8 cellular contexts compared by ENCODE assay signal in the genomic region with DNA sequence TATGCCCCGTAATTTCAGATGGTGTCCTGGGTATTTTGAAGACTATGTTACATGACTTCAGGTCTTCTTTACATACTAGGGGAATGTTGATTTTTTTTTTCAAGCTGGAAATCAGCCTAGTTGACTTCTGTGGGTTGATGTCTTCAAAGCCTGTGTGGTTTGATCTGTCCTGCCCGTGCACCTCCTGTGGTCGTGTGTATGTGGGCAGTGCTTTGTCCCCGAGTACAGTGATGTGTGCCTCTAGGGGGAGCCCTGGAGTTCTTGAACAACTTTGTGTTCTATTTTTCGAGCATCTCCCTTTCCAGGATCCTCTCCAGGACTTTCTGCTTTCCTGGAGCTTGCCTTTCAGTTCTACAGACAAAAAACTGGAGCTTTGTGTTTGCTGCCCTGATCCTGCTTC. TPM values are rescaled to one million over a fixed set of nuclear protein-coding genes. Genes with fewer than 3 reads are reported as not detected.
DNase-seq lines count a peak whose midpoint lies in the region; ATAC-seq and TF ChIP-seq lines count a peak whose summit lies in the region.

No MANE protein-coding gene starts in this region.

- peak; percentile 61 for TF ChIP-seq CTCF in fibroblast of mammary gland (conservative IDR thresholded peaks at IDR 0.05; ENCODE audit: control insufficient read depth, insufficient read depth, low read depth, low read length)

- no peaks in the 10 kb centered on the region for H3K27me3 ChIP-seq in NT2/D1 (ENCODE audit: insufficient read depth, insufficient read length)

- no peak overlapping the region for H3K27ac Mint-ChIP-seq in activated CD4-positive, alpha-beta memory T cell treated with anti-CD3 and anti-CD28 coated beads for 36 hours
- H3K27ac Mint-ChIP-seq in activated CD4-positive, alpha-beta memory T cell treated with anti-CD3 and anti-CD28 coated beads, Interleukin-2, amount 10 ng/mL, durations not matched to agents 7 days and 5 days, result no peak overlapping the region

- H3K9me3 ChIP-seq in NT2/D1 (ENCODE audit: insufficient read depth, low read length), result peaks cover 54% of the 10 kb centered on the region

- POLR2A ChIA-PET in activated CD4-positive, alpha-beta memory T cell treated with anti-CD3 and anti-CD28 coated beads for 36 hours (lab: Charles Lee), result no interaction called here
- POLR2A ChIA-PET in activated CD4-positive, alpha-beta memory T cell treated with anti-CD3 and anti-CD28 coated beads, Interleukin-2, amount 10 ng/mL, durations not matched to agents 7 days and 5 days (lab: Charles Lee), result no interaction called here

- H3K36me3 Mint-ChIP-seq in activated CD4-positive, alpha-beta memory T cell treated with anti-CD3 and anti-CD28 coated beads for 36 hours, result peaks cover 69% of the 10 kb centered on the region
- H3K36me3 Mint-ChIP-seq in activated CD4-positive, alpha-beta memory T cell treated with anti-CD3 and anti-CD28 coated beads, Interleukin-2, amount 10 ng/mL, durations not matched to agents 7 days and 5 days (ENCODE audit: low read depth), result peaks cover 30% of the 10 kb centered on the region

- no peak overlapping the region for H3K4me3 Mint-ChIP-seq in activated CD4-positive, alpha-beta memory T cell treated with anti-CD3 and anti-CD28 coated beads for 36 hours
- H3K4me3 Mint-ChIP-seq in activated CD4-positive, alpha-beta memory T cell treated with anti-CD3 and anti-CD28 coated beads, Interleukin-2, amount 10 ng/mL, durations not matched to agents 7 days and 5 days, result no peak overlapping the region

- H3K9me3 Mint-ChIP-seq in activated CD4-positive, alpha-beta memory T cell treated with anti-CD3 and anti-CD28 coated beads for 36 hours, result peaks cover 29% of the 10 kb centered on the region
- H3K9me3 Mint-ChIP-seq in activated CD4-positive, alpha-beta memory T cell treated with anti-CD3 and anti-CD28 coated beads, Interleukin-2, amount 10 ng/mL, durations not matched to agents 7 days and 5 days, result peaks cover 48% of the 10 kb centered on the region

- CTCF ChIA-PET in activated CD4-positive, alpha-beta memory T cell treated with anti-CD3 and anti-CD28 coated beads for 36 hours (lab: Charles Lee), result interaction anchor here (0.6 to 1.2 kb wide), 3 partner anchors 10 to 1039 kb away, joined by 3 to 4 read pairs (median 3); no protein-coding TSS in a partner anchor
- CTCF ChIA-PET in activated CD4-positive, alpha-beta memory T cell treated with anti-CD3 and anti-CD28 coated beads, Interleukin-2, amount 10 ng/mL, durations not matched to agents 7 days and 5 days (lab: Charles Lee), result no interaction called here

- intact Hi-C loops in activated CD4-positive, alpha-beta memory T cell treated with anti-CD3 and anti-CD28 coated beads for 36 hours (cut with micrococcal nuclease), result no loop called here

- H3K4me1 ChIP-seq in NT2/D1 (ENCODE audit: insufficient read depth, insufficient read length), result no peaks in the 10 kb centered on the region

- H3K4me1 Mint-ChIP-seq in activated CD4-positive, alpha-beta memory T cell treated with anti-CD3 and anti-CD28 coated beads for 36 hours (ENCODE audit: low read depth), result peaks cover 5% of the 10 kb centered on the region
- no peaks in the 10 kb centered on the region for H3K4me1 Mint-ChIP-seq in activated CD4-positive, alpha-beta memory T cell treated with anti-CD3 and anti-CD28 coated beads, Interleukin-2, amount 10 ng/mL, durations not matched to agents 7 days and 5 days

- H3K4me3 ChIP-seq in NT2/D1 (ENCODE audit: insufficient read length, low read depth) (no peak overlapping the region), fibroblast of mammary gland (ENCODE audit: control insufficient read depth, low read depth, low read length) (no peak overlapping the region)

- no peak overlapping the region for H3K9ac ChIP-seq in NT2/D1 (ENCODE audit: insufficient read length, low read depth)

- DNase-seq in activated CD4-positive, alpha-beta memory T cell treated with anti-CD3 and anti-CD28 coated beads for 36 hours, result peak; percentile 56
- DNase-seq in activated CD4-positive, alpha-beta memory T cell treated with anti-CD3 and anti-CD28 coated beads, Interleukin-2, amount 10 ng/mL, durations not matched to agents 7 days and 5 days, result no peak
- DNase-seq in NT2/D1 (ENCODE audit: low read depth, low spot score), result peak; percentile 73
- DNase-seq in fibroblast of mammary gland (ENCODE audit: low read depth), result peak; percentile 53
- DNase-seq in stimulated activated CD4-positive, alpha-beta T cell treated with anti-CD3 and anti-CD28 coated beads, Interleukin-4, amount 100 ng/mL, for 48 hours (ENCODE audit: low read depth in 2 of 2), result peak; percentile 24 to 28
- DNase-seq in kidney glomerular epithelial cell (lab: John Stamatoyannopoulos, UW), result no peak
- DNase-seq in activated effector memory CD4-positive, alpha-beta T cell treated with Interleukin-2 at 50 U/mL for 16 hours, result no peak

- no peak for ATAC-seq in HG03439 (IDR thresholded peaks at IDR 0.05; ENCODE audit: unreplicated experiment)

- peaks cover 45% of the 10 kb centered on the region for H3K36me3 ChIP-seq in NT2/D1 (ENCODE audit: insufficient read depth, insufficient read length, low read length)

- no peaks in the 10 kb centered on the region for H3K27me3 Mint-ChIP-seq in activated CD4-positive, alpha-beta memory T cell treated with anti-CD3 and anti-CD28 coated beads for 36 hours
- H3K27me3 Mint-ChIP-seq in activated CD4-positive, alpha-beta memory T cell treated with anti-CD3 and anti-CD28 coated beads, Interleukin-2, amount 10 ng/mL, durations not matched to agents 7 days and 5 days, result no peaks in the 10 kb centered on the region

RNA-seq across cellular contexts. Expression of gene OBSCN, which starts 28.9 kb away (rescaled TPM):
- total RNA-seq in activated CD4-positive, alpha-beta memory T cell treated with anti-CD3 and anti-CD28 coated beads for 36 hours, result 10 to 100 TPM; 14.3 to 14.9 TPM
- 1 to 10 TPM; 6.6 to 8.0 TPM for total RNA-seq in activated CD4-positive, alpha-beta memory T cell treated with anti-CD3 and anti-CD28 coated beads, Interleukin-2, amount 10 ng/mL, durations not matched to agents 7 days and 5 days

Comparison
In these comparisons a context has a peak if more than half of its experiments do, and no peak if none do; other contexts are left out.
1. DNase-seq: peak in activated CD4-positive, alpha-beta memory T cell treated with anti-CD3 and anti-CD28 coated beads for 36 hours (single experiment), NT2/D1 (single experiment), fibroblast of mammary gland (single experiment) and stimulated activated CD4-positive, alpha-beta T cell treated with anti-CD3 and anti-CD28 coated beads, Interleukin-4, amount 100 ng/mL, for 48 hours (2 of 2); none in activated CD4-positive, alpha-beta memory T cell treated with anti-CD3 and anti-CD28 coated beads, Interleukin-2, amount 10 ng/mL, durations not matched to agents 7 days and 5 days (single experiment), kidney glomerular epithelial cell (single experiment) and activated effector memory CD4-positive, alpha-beta T cell treated with Interleukin-2 at 50 U/mL for 16 hours (single experiment).